ENCODE assay signal across 18 cellular contexts in genomic region chr10:9051328-9051974, GRCh38.
A peak's percentile ranks its signal among the peaks of the same experiment; 100 is the strongest.
DNase-seq lines count a peak whose midpoint lies in the region; ATAC-seq and TF ChIP-seq lines count a peak whose summit lies in the region.
"Had no signal": no experiment of that assay in that cellular context is flagged by ENCODE, and none has a peak within 500 bp of the region (broad histone marks: within the 10 kb centered on the region; RNA-seq: fewer than 3 reads in every experiment).

No MANE protein-coding gene starts in this region.

- H3K79me2 ChIP-seq in DND-41 (ENCODE audit: insufficient read depth, low read length) = no peaks in the 10 kb centered on the region

- H3K9ac ChIP-seq in DND-41 (ENCODE audit: low read depth, low read length) = no peak overlapping the region

- H3K4me3 Mint-ChIP-seq in activated CD4-positive, alpha-beta T cell treated with anti-CD3 and anti-CD28 coated beads for 36 hours = no peak overlapping the region
- no peak overlapping the region for H3K4me3 Mint-ChIP-seq in activated naive CD8-positive, alpha-beta T cell treated with anti-CD3 and anti-CD28 coated beads for 36 hours
- H3K4me3 Mint-ChIP-seq: CD4-positive, alpha-beta T cell had no signal

- no peak overlapping the region for H3K4me2 ChIP-seq in DND-41 (ENCODE audit: insufficient read depth, low read length)

- CTCF ChIA-PET in activated CD4-positive, alpha-beta T cell treated with anti-CD3 and anti-CD28 coated beads for 36 hours (lab: Charles Lee) = interaction anchor here (0.6 kb wide), 1 partner anchor 159 kb away, joined by 3 read pairs; no protein-coding TSS in a partner anchor

- ATAC-seq in activated CD4-positive, alpha-beta T cell treated with anti-CD3 and anti-CD28 coated beads for 36 hours = peak; percentile 74
- peak; percentile 58; the same call in 2 of the 3 replicates for ATAC-seq in DND-41 (ENCODE audit: insufficient read depth, low read depth)
- ATAC-seq in GM19023 (IDR thresholded peaks at IDR 0.05; ENCODE audit: unreplicated experiment) = no peak
- ATAC-seq: HepG2, Panc1 had no signal

- H3K4me1 Mint-ChIP-seq in activated CD4-positive, alpha-beta T cell treated with anti-CD3 and anti-CD28 coated beads for 36 hours = peaks cover 27% of the 10 kb centered on the region
- H3K4me1 Mint-ChIP-seq in activated naive CD8-positive, alpha-beta T cell treated with anti-CD3 and anti-CD28 coated beads for 36 hours = peaks cover 20% of the 10 kb centered on the region

- no peak for TF ChIP-seq CTCF in DND-41 (IDR thresholded peaks at IDR 0.05; ENCODE audit: borderline replicate concordance, extremely low read depth, low read length, poor library complexity, severe bottlenecking)

- peak overlapping the region; percentile 41 for H3K27ac Mint-ChIP-seq in activated CD4-positive, alpha-beta T cell treated with anti-CD3 and anti-CD28 coated beads for 36 hours
- peak overlapping the region; percentile 70 for H3K27ac Mint-ChIP-seq in activated naive CD8-positive, alpha-beta T cell treated with anti-CD3 and anti-CD28 coated beads for 36 hours
- H3K27ac Mint-ChIP-seq: CD4-positive, alpha-beta T cell had no signal

- intact Hi-C loops in activated CD4-positive, alpha-beta T cell treated with anti-CD3 and anti-CD28 coated beads for 36 hours (cut with DNase I, micrococcal nuclease) = no loop called here

- no peak for DNase-seq in activated CD4-positive, alpha-beta T cell treated with anti-CD3 and anti-CD28 coated beads for 36 hours
- DNase-seq in activated CD4-positive, alpha-beta T cell treated with anti-CD3 and anti-CD28 coated beads for 48 hours = no peak
- no peak for DNase-seq in DND-41
- DNase-seq in activated naive CD8-positive, alpha-beta T cell treated with anti-CD3 and anti-CD28 coated beads for 36 hours = no peak
- DNase-seq in inferior parietal cortex (ENCODE audit: extremely low spot score) = peak; percentile 5
- DNase-seq in stimulated activated CD8-positive, alpha-beta memory T cell treated with anti-CD3 and anti-CD28 coated beads, Interleukin-4, amount 100 ng/mL, for 48 hours = no peak
- DNase-seq in NCI-H2196 (lab: John Stamatoyannopoulos, UW; ENCODE audit: unreplicated experiment) = no peak
- DNase-seq: BE2C; CD4-positive, alpha-beta T cell; KG1; NCI-H1092; NCI-H146; NCI-H2081; NCI-H510A treated with DMSO at 0.1 percent for 48 hours had no signal

- no peaks in the 10 kb centered on the region for H3K36me3 ChIP-seq in DND-41 (ENCODE audit: insufficient read depth, low read length)
- H3K36me3 ChIP-seq: BE2C had no signal

- no peaks in the 10 kb centered on the region for H3K4me1 ChIP-seq in DND-41 (ENCODE audit: insufficient read depth, low read length)
- H3K4me1 ChIP-seq: BE2C had no signal

- no peak overlapping the region for H3K27ac ChIP-seq in DND-41 (ENCODE audit: low read length)
- H3K27ac ChIP-seq: 22Rv1 had no signal

- H3K4me3 ChIP-seq in DND-41 (ENCODE audit: low read depth in 1 of 2, low read length in 2 of 2) = no peak overlapping the region

- no peaks in the 10 kb centered on the region for H3K36me3 Mint-ChIP-seq in activated CD4-positive, alpha-beta T cell treated with anti-CD3 and anti-CD28 coated beads for 36 hours (ENCODE audit: low read depth)
- peaks cover 7% of the 10 kb centered on the region for H3K36me3 Mint-ChIP-seq in activated naive CD8-positive, alpha-beta T cell treated with anti-CD3 and anti-CD28 coated beads for 36 hours

- peaks cover 2% of the 10 kb centered on the region for H3K27me3 Mint-ChIP-seq in activated CD4-positive, alpha-beta T cell treated with anti-CD3 and anti-CD28 coated beads for 36 hours
- H3K27me3 Mint-ChIP-seq in activated naive CD8-positive, alpha-beta T cell treated with anti-CD3 and anti-CD28 coated beads for 36 hours = no peaks in the 10 kb centered on the region
- H3K27me3 Mint-ChIP-seq: CD4-positive, alpha-beta T cell had no signal

- POLR2A ChIA-PET in activated CD4-positive, alpha-beta T cell treated with anti-CD3 and anti-CD28 coated beads for 36 hours (lab: Charles Lee) = no interaction called here

- H4K20me1 ChIP-seq in DND-41 (ENCODE audit: insufficient read depth, low read length) = no peaks in the 10 kb centered on the region

- H2AFZ ChIP-seq in DND-41 (ENCODE audit: low read depth, low read length) = 0 out of 2 replicates have a peak overlapping the region, but pooled peaks have one; percentile 12

- no peaks in the 10 kb centered on the region for H3K27me3 ChIP-seq in DND-41 (ENCODE audit: insufficient read depth, low read length, poor library complexity)
- H3K27me3 ChIP-seq: BE2C had no signal

- H3K9me3 Mint-ChIP-seq in activated CD4-positive, alpha-beta T cell treated with anti-CD3 and anti-CD28 coated beads for 36 hours (ENCODE audit: low read depth) = peaks cover 5% of the 10 kb centered on the region
- peaks cover 9% of the 10 kb centered on the region for H3K9me3 Mint-ChIP-seq in activated naive CD8-positive, alpha-beta T cell treated with anti-CD3 and anti-CD28 coated beads for 36 hours
- H3K9me3 Mint-ChIP-seq: CD4-positive, alpha-beta T cell had no signal

- H3K9me3 ChIP-seq in DND-41 (ENCODE audit: insufficient read depth, low read length, severe bottlenecking) = peaks cover 3% of the 10 kb centered on the region
- H3K9me3 ChIP-seq: BE2C had no signal
